In genomic region chr21:33325222-33326067, GRCh38 we compare ENCODE assay signal across 8 cellular contexts. TPM values are rescaled to one million over a fixed set of nuclear protein-coding genes. Genes with fewer than 3 reads are reported as not detected.
DNase-seq lines count a peak whose midpoint lies in the region; ATAC-seq and TF ChIP-seq lines count a peak whose summit lies in the region.

No MANE protein-coding gene starts in this region.

- peaks cover 15% of the 10 kb centered on the region for H3K36me3 Mint-ChIP-seq in activated naive CD4-positive, alpha-beta T cell treated with anti-CD3 and anti-CD28 coated beads, Interleukin-2, amount 10 ng/mL, durations not matched to agents 7 days and 5 days

- TF ChIP-seq EP300 in transverse colon (IDR thresholded peaks at IDR 0.05; ENCODE audit: low read depth): no peak

- H3K27ac ChIP-seq in transverse colon: peak overlapping the region; percentile 95 to 98 (median 98)

- no peaks in the 10 kb centered on the region for H3K9me3 ChIP-seq in transverse colon

- 0% methylated on average over 6 to 28 of the region's 28 CpGs for WGBS in transverse colon (ENCODE audit: low coverage in 1 of 2), 2 donors

- H3K4me1 Mint-ChIP-seq in activated naive CD4-positive, alpha-beta T cell treated with anti-CD3 and anti-CD28 coated beads, Interleukin-2, amount 10 ng/mL, durations not matched to agents 7 days and 5 days: peaks cover 37% of the 10 kb centered on the region

- H3K36me3 ChIP-seq in transverse colon: no peaks in the 10 kb centered on the region

- ATAC-seq in GM21381 (IDR thresholded peaks at IDR 0.05; ENCODE audit: unreplicated experiment) (peak; percentile 37), Right ventricle myocardium inferior (peak; percentile 61)

- H3K4me1 ChIP-seq in transverse colon: peaks cover 0 to 41% (median 23%) of the 10 kb centered on the region in 4 donors

- H3K9me3 Mint-ChIP-seq in activated naive CD4-positive, alpha-beta T cell treated with anti-CD3 and anti-CD28 coated beads, Interleukin-2, amount 10 ng/mL, durations not matched to agents 7 days and 5 days: no peaks in the 10 kb centered on the region

- in situ Hi-C loops in transverse colon (cut with MboI; ENCODE audit: low pct_ligation_motif_present in 1 of 4, low pct_unique_long_range_greater_than_20kb in 1 of 4, low sequenced_read_pairs in 3 of 4): no loop called here

- DNase-seq in D341Med (ENCODE audit: low spot score): peak; percentile 57
- DNase-seq in HS-5 (ENCODE audit: low read depth): peak; percentile 61
- DNase-seq in RPMI8226: peak; percentile 64
- DNase-seq in activated naive CD4-positive, alpha-beta T cell treated with anti-CD3 and anti-CD28 coated beads, Interleukin-2, amount 10 ng/mL, durations not matched to agents 7 days and 5 days: peak; percentile 75
- peak; percentile 89 for DNase-seq in Right ventricle myocardium inferior (ENCODE audit: missing footprints)
- DNase-seq in pons (ENCODE audit: low spot score): peak; percentile 72
- DNase-seq in transverse colon: peak; percentile 81

- no peaks in the 10 kb centered on the region for H3K27me3 Mint-ChIP-seq in activated naive CD4-positive, alpha-beta T cell treated with anti-CD3 and anti-CD28 coated beads, Interleukin-2, amount 10 ng/mL, durations not matched to agents 7 days and 5 days

- TF ChIP-seq POLR2A in transverse colon (IDR thresholded peaks at IDR 0.05): no peak

- H3K4me3 Mint-ChIP-seq in activated naive CD4-positive, alpha-beta T cell treated with anti-CD3 and anti-CD28 coated beads, Interleukin-2, amount 10 ng/mL, durations not matched to agents 7 days and 5 days: no peak overlapping the region

- H3K27ac Mint-ChIP-seq in activated naive CD4-positive, alpha-beta T cell treated with anti-CD3 and anti-CD28 coated beads, Interleukin-2, amount 10 ng/mL, durations not matched to agents 7 days and 5 days: no peak overlapping the region

- H3K4me3 ChIP-seq in transverse colon: peak overlapping the region; percentile 68 to 98 (median 78)

- intact Hi-C loops in Right ventricle myocardium inferior (cut with DNase I) (loop anchor here (2.0 kb wide), 3 partner anchors 35 to 127 kb away; partner anchors contain the start of gene IL10RB), transverse colon (cut with DNase I; ENCODE audit: low total_unique reads) (no loop called here)

- no peaks in the 10 kb centered on the region for H3K27me3 ChIP-seq in transverse colon

- CTCF ChIA-PET in activated naive CD4-positive, alpha-beta T cell treated with anti-CD3 and anti-CD28 coated beads, Interleukin-2, amount 10 ng/mL, durations not matched to agents 7 days and 5 days (lab: Charles Lee): interaction anchor here (0.7 to 2.0 kb wide), 11 partner anchors 17 to 280 kb away, joined by 3 to 17 read pairs (median 3); partner anchors contain the start of gene IL10RB

- no peak for TF ChIP-seq CTCF in transverse colon (IDR thresholded peaks at IDR 0.05)

RNA-seq across cellular contexts. Expression of gene IFNAR1, which starts 0.7 kb away (rescaled TPM):
- 31.6 TPM for total RNA-seq in Right ventricle myocardium inferior
- total RNA-seq in transverse colon: 10 to 100 TPM; 10.3 to 30.7 (median 28.9) TPM

RNA-seq across cellular contexts. Expression of gene IL10RB, which starts 59.3 kb away (rescaled TPM):
- total RNA-seq in Right ventricle myocardium inferior (8.9 TPM), transverse colon (100 to 1,000 TPM in 1 of 4 donors, 10 to 100 TPM in 3; 15.7 to 104 (median 63.2) TPM)

Comparison
In these comparisons a context has a peak if more than half of its experiments do, and no peak if none do; other contexts are left out.
1. Peak in every context shown above with its lines: DNase-seq, ATAC-seq, H3K4me3 ChIP-seq and H3K27ac ChIP-seq.